10 cellular contexts compared by ENCODE assay signal in genomic region chr18:55489034-55489741, GRCh38.
DNase-seq lines count a peak whose midpoint lies in the region; ATAC-seq and TF ChIP-seq lines count a peak whose summit lies in the region.
"Had no signal": no experiment of that assay in that cellular context is flagged by ENCODE, and none has a peak within 500 bp of the region (broad histone marks: within the 10 kb centered on the region; RNA-seq: fewer than 3 reads in every experiment).

No MANE protein-coding gene starts in this region.

- CTCF ChIA-PET in CD4-positive, alpha-beta T cell (lab: Charles Lee) = no interaction called here

- H3K36me3 Mint-ChIP-seq in CD4-positive, alpha-beta T cell (ENCODE audit: low read depth) = no peaks in the 10 kb centered on the region
- H3K36me3 Mint-ChIP-seq in activated naive CD8-positive, alpha-beta T cell treated with anti-CD3 and anti-CD28 coated beads, Interleukin-2, amount 50 U/mL, for 24 hours (ENCODE audit: low read depth) = no peaks in the 10 kb centered on the region

- H3K4me3 Mint-ChIP-seq in CD4-positive, alpha-beta T cell = peak overlapping the region; percentile 21
- H3K4me3 Mint-ChIP-seq in activated naive CD8-positive, alpha-beta T cell treated with anti-CD3 and anti-CD28 coated beads, Interleukin-2, amount 50 U/mL, for 24 hours = peak overlapping the region; percentile 7

- no peak for DNase-seq in CD4-positive, alpha-beta T cell
- no peak for DNase-seq in activated naive CD8-positive, alpha-beta T cell treated with anti-CD3 and anti-CD28 coated beads, Interleukin-2, amount 50 U/mL, for 24 hours
- DNase-seq in stimulated activated CD4-positive, alpha-beta T cell treated with anti-CD3 and anti-CD28 coated beads, Interleukin-2, amount 100 ng/mL, for 48 hours = no peak
- DNase-seq in HuH-7 (ENCODE audit: low spot score) (no peak), cerebellum (ENCODE audit: low spot score) (no peak), NCI-H187 (lab: John Stamatoyannopoulos, UW) (no peak)
- DNase-seq: activated CD4-positive, alpha-beta T cell treated with anti-CD3 and anti-CD28 coated beads for 4 hours; tibial artery had no signal

- H3K4me1 Mint-ChIP-seq in CD4-positive, alpha-beta T cell (ENCODE audit: low read depth) = peaks cover 13% of the 10 kb centered on the region
- peaks cover 20% of the 10 kb centered on the region for H3K4me1 Mint-ChIP-seq in activated naive CD8-positive, alpha-beta T cell treated with anti-CD3 and anti-CD28 coated beads, Interleukin-2, amount 50 U/mL, for 24 hours

- no peaks in the 10 kb centered on the region for H3K27me3 Mint-ChIP-seq in CD4-positive, alpha-beta T cell
- H3K27me3 Mint-ChIP-seq in activated naive CD8-positive, alpha-beta T cell treated with anti-CD3 and anti-CD28 coated beads, Interleukin-2, amount 50 U/mL, for 24 hours = peaks cover 7% of the 10 kb centered on the region

- no peaks in the 10 kb centered on the region for H3K9me3 ChIP-seq in CD4-positive, alpha-beta T cell (ENCODE audit: control insufficient read depth, low read length)
- H3K9me3 ChIP-seq: tibial artery had no signal

- no peak for ATAC-seq in CD4-positive, alpha-beta T cell (ENCODE audit: poor library complexity)
- ATAC-seq in GM19351 (IDR thresholded peaks at IDR 0.05; ENCODE audit: unreplicated experiment) (peak; percentile 48), HG03442 (IDR thresholded peaks at IDR 0.05; ENCODE audit: unreplicated experiment) (peak; percentile 21)
- peak; percentile 75 for ATAC-seq in activated naive CD8-positive, alpha-beta T cell treated with anti-CD3 and anti-CD28 coated beads, Interleukin-2, amount 50 U/mL, for 24 hours

- no peak for TF ChIP-seq CTCF in CD4-positive, alpha-beta T cell (IDR thresholded peaks at IDR 0.05)

- H3K27ac Mint-ChIP-seq in CD4-positive, alpha-beta T cell = no peak overlapping the region
- H3K27ac Mint-ChIP-seq in activated naive CD8-positive, alpha-beta T cell treated with anti-CD3 and anti-CD28 coated beads, Interleukin-2, amount 50 U/mL, for 24 hours = peak overlapping the region; percentile 80

- no peaks in the 10 kb centered on the region for H3K27me3 ChIP-seq in CD4-positive, alpha-beta T cell (ENCODE audit: control insufficient read depth, insufficient read depth, low read length)
- H3K27me3 ChIP-seq: tibial artery had no signal

- no peaks in the 10 kb centered on the region for H3K9me3 Mint-ChIP-seq in CD4-positive, alpha-beta T cell
- H3K9me3 Mint-ChIP-seq in activated naive CD8-positive, alpha-beta T cell treated with anti-CD3 and anti-CD28 coated beads, Interleukin-2, amount 50 U/mL, for 24 hours = no peaks in the 10 kb centered on the region

- intact Hi-C loops in CD4-positive, alpha-beta T cell (cut with DNase I, micrococcal nuclease) = no loop called here

- POLR2A ChIA-PET in CD4-positive, alpha-beta T cell (lab: Charles Lee) = no interaction called here

- no peak overlapping the region for H3K27ac ChIP-seq in CD4-positive, alpha-beta T cell (ENCODE audit: low read depth, low read length)
- H3K27ac ChIP-seq: tibial artery had no signal
